Comparison of ENCODE assay signal across 25 cellular contexts in genomic region chr18:53566622-53567021, GRCh38.
"Had no signal": no experiment of that assay in that cellular context is flagged by ENCODE, and none has a peak within 500 bp of the region (broad histone marks: within the 10 kb centered on the region; RNA-seq: fewer than 3 reads in every experiment).

No MANE protein-coding gene starts in this region.

- H3K27ac Mint-ChIP-seq: activated CD4-positive, alpha-beta memory T cell treated with anti-CD3 and anti-CD28 coated beads for 36 hours; activated CD4-positive, alpha-beta T cell treated with anti-CD3 and anti-CD28 coated beads, Interleukin-2, amount 10 ng/mL, durations not matched to agents 7 days and 5 days; activated naive CD4-positive, alpha-beta T cell treated with anti-CD3 and anti-CD28 coated beads, Interleukin-2, amount 50 U/mL, for 72 hours; activated naive CD8-positive, alpha-beta T cell treated with anti-CD3 and anti-CD28 coated beads, Interleukin-2, amount 50 U/mL, for 24 hours; T-cell had no signal

- H3K4me3 ChIP-seq: MG63, SK-N-MC had no signal

- H3K36me3 Mint-ChIP-seq: activated CD4-positive, alpha-beta memory T cell treated with anti-CD3 and anti-CD28 coated beads for 36 hours; activated naive CD4-positive, alpha-beta T cell treated with anti-CD3 and anti-CD28 coated beads, Interleukin-2, amount 50 U/mL, for 72 hours; brain; T-cell had no signal

- H3K9me3 ChIP-seq: MG63 had no signal

- H3K4me1 Mint-ChIP-seq: activated CD4-positive, alpha-beta T cell treated with anti-CD3 and anti-CD28 coated beads, Interleukin-2, amount 10 ng/mL, durations not matched to agents 7 days and 5 days; activated naive CD8-positive, alpha-beta T cell treated with anti-CD3 and anti-CD28 coated beads, Interleukin-2, amount 50 U/mL, for 24 hours; central memory CD8-positive, alpha-beta T cell; T-cell had no signal

- H3K9me3 Mint-ChIP-seq: activated CD4-positive, alpha-beta T cell treated with anti-CD3 and anti-CD28 coated beads, Interleukin-2, amount 10 ng/mL, durations not matched to agents 7 days and 5 days; activated T-cell treated with anti-CD3 and anti-CD28 coated beads, Interleukin-2, amount 50 U/mL, for 4 hours; brain; T-cell had no signal

- DNase-seq: activated CD4-positive, alpha-beta memory T cell treated with anti-CD3 and anti-CD28 coated beads for 36 hours; activated CD4-positive, alpha-beta T cell treated with anti-CD3 and anti-CD28 coated beads, Interleukin-2, amount 10 ng/mL, durations not matched to agents 7 days and 5 days; activated CD4-positive, CD25-positive, alpha-beta regulatory T cell; activated CD8-positive, alpha-beta memory T cell treated with anti-CD3 and anti-CD28 coated beads for 24 hours; activated effector memory CD4-positive, alpha-beta T cell treated with anti-CD3 and anti-CD28 coated beads, Interleukin-2, amount 50 U/mL, for 16 hours; activated naive CD4-positive, alpha-beta T cell treated with Interleukin-2 at 50 U/mL for 16 hours; activated naive CD8-positive, alpha-beta T cell treated with anti-CD3 and anti-CD28 coated beads, Interleukin-2, amount 50 U/mL, for 24 hours; activated T-cell treated with anti-CD3 and anti-CD28 coated beads, Interleukin-2, amount 50 U/mL, for 4 hours; amniotic stem cell; MG63; NCI-H1105 treated with DMSO at 0.1 percent for 48 hours; NCI-H1694 treated with DMSO at 0.1 percent for 48 hours; NCI-H2081; NCI-H446; NCI-H524; NCI-H82; OCI-M1; RPMI8226; T-cell; T-helper 2 cell; T1000 had no signal

- H3K27ac ChIP-seq: SK-N-MC had no signal

- H3K36me3 ChIP-seq: MG63 had no signal

- H3K27me3 Mint-ChIP-seq: activated CD4-positive, alpha-beta memory T cell treated with anti-CD3 and anti-CD28 coated beads for 36 hours; activated CD4-positive, alpha-beta T cell treated with anti-CD3 and anti-CD28 coated beads, Interleukin-2, amount 10 ng/mL, durations not matched to agents 7 days and 5 days; activated naive CD8-positive, alpha-beta T cell treated with anti-CD3 and anti-CD28 coated beads, Interleukin-2, amount 50 U/mL, for 24 hours; brain; central memory CD8-positive, alpha-beta T cell; T-cell had no signal

- H3K27me3 ChIP-seq: MG63 had no signal

- H3K4me3 Mint-ChIP-seq: activated CD4-positive, alpha-beta memory T cell treated with anti-CD3 and anti-CD28 coated beads for 36 hours; activated CD4-positive, alpha-beta T cell treated with anti-CD3 and anti-CD28 coated beads, Interleukin-2, amount 10 ng/mL, durations not matched to agents 7 days and 5 days; activated naive CD8-positive, alpha-beta T cell treated with anti-CD3 and anti-CD28 coated beads, Interleukin-2, amount 50 U/mL, for 24 hours; activated T-cell treated with anti-CD3 and anti-CD28 coated beads, Interleukin-2, amount 50 U/mL, for 4 hours; brain; central memory CD8-positive, alpha-beta T cell; T-cell had no signal
